25 cellular contexts compared by ENCODE assay signal in genomic region chr9:93620041-93620506, GRCh38. TPM values are rescaled to one million over a fixed set of nuclear protein-coding genes. Genes with fewer than 3 reads are reported as not detected.
A peak's percentile ranks its signal among the peaks of the same experiment; 100 is the strongest.
DNase-seq lines count a peak whose midpoint lies in the region; ATAC-seq, FAIRE-seq and TF ChIP-seq lines count a peak whose summit lies in the region.
"Had no signal": no experiment of that assay in that cellular context is flagged by ENCODE, and none has a peak within 500 bp of the region (broad histone marks: within the 10 kb centered on the region; RNA-seq: fewer than 3 reads in every experiment).

No MANE protein-coding gene starts in this region.

- no peak overlapping the region for H2AK5ac ChIP-seq in H9 (ENCODE audit: insufficient read length, low read length)

- no peak overlapping the region for H2BK20ac ChIP-seq in H9 (ENCODE audit: low read depth, low read length, poor library complexity, severe bottlenecking)

- POLR2A ChIA-PET in A549 (lab: Yijun Ruan, JAX) = no interaction called here

- H3K27me3 Mint-ChIP-seq in H9 (ENCODE audit: low read depth) = no peaks in the 10 kb centered on the region
- H3K27me3 Mint-ChIP-seq: memory B cell; stimulated activated naive CD8-positive, alpha-beta T cell treated with anti-CD3 and anti-CD28 coated beads, Interleukin-15, amount 100 ng/mL, for 72 hours had no signal

- no peak for DNase-seq in A549 (ENCODE audit: low read depth in 1 of 2, low spot score in 1 of 2)
- peak; percentile 80 for DNase-seq in H9
- DNase-seq in choroid plexus epithelial cell (ENCODE audit: low read depth) = no peak
- no peak for DNase-seq in left lobe of liver (ENCODE audit: low spot score)
- DNase-seq in testis = no peak
- no peak for DNase-seq in foreskin fibroblast
- DNase-seq in transverse colon = no peak
- DNase-seq in stimulated activated naive CD4-positive, alpha-beta T cell treated with Interleukin-2 at 50 U/mL for 16 hours (lab: John Stamatoyannopoulos, UW) = no peak
- DNase-seq: activated CD4-positive, alpha-beta T cell treated with anti-CD3 and anti-CD28 coated beads for 4 hours; activated naive CD4-positive, alpha-beta T cell treated with anti-CD3 and anti-CD28 coated beads, Interleukin-2, amount 50 U/mL, for 16 hours; central memory CD4-positive, alpha-beta T cell; DMS 273 treated with DMSO at 0.1 percent for 48 hours; erythroblast; foreskin melanocyte; kidney; NCI-H187 treated with DMSO at 0.1 percent for 48 hours; NCI-H526 treated with DMSO at 0.1 percent for 48 hours; stimulated activated CD4-positive, alpha-beta T cell treated with anti-CD3 and anti-CD28 coated beads, Interleukin-12 subunit alpha, Interleukin-12 subunit beta, amount 100 ng/mL, for 4 hours; stimulated activated naive CD8-positive, alpha-beta T cell treated with anti-CD3 and anti-CD28 coated beads, Interleukin-15, amount 100 ng/mL, for 72 hours had no signal

- H3K27ac Mint-ChIP-seq in H9 = peak overlapping the region in 2 of 3 experiments; percentile 81; a peak in 3 of 7 replicates
- H3K27ac Mint-ChIP-seq: memory B cell; stimulated activated naive CD8-positive, alpha-beta T cell treated with anti-CD3 and anti-CD28 coated beads, Interleukin-15, amount 100 ng/mL, for 72 hours had no signal

- in situ Hi-C loops in transverse colon (cut with MboI; ENCODE audit: low pct_ligation_motif_present in 1 of 4, low pct_unique_long_range_greater_than_20kb in 1 of 4, low sequenced_read_pairs in 3 of 4) = no loop called here

- FAIRE-seq in A549 (lab: Jason Lieb, UNC) = no peak
- FAIRE-seq: G401.6, GM18507, kidney had no signal

- CTCF ChIA-PET in A549 (lab: Yijun Ruan, JAX) = interaction anchor here (1.1 to 1.4 kb wide), 2 partner anchors 54 to 61 kb away, joined by 4 read pairs; no protein-coding TSS in a partner anchor

- TF ChIP-seq RAD21 in A549 (conservative IDR thresholded peaks at IDR 0.05 in 1 of 2, IDR thresholded peaks at IDR 0.05 in 1 of 2) = no peak

- H3K36me3 Mint-ChIP-seq in H9 (ENCODE audit: insufficient read depth in 1 of 3, low read depth in 3 of 3) = no peaks in the 10 kb centered on the region
- H3K36me3 Mint-ChIP-seq: memory B cell had no signal

- H3K4ac ChIP-seq in H9 (ENCODE audit: low read depth, low read length) = no peak overlapping the region

- H3K14ac ChIP-seq in H9 (ENCODE audit: insufficient read depth, low read length) = peak overlapping the region; percentile 47; the same call in 1 of the 2 replicates

- H3K9me3 Mint-ChIP-seq in H9 = no peaks in the 10 kb centered on the region
- H3K9me3 Mint-ChIP-seq: memory B cell; stimulated activated naive CD8-positive, alpha-beta T cell treated with anti-CD3 and anti-CD28 coated beads, Interleukin-15, amount 100 ng/mL, for 72 hours had no signal

- no peak overlapping the region for H3K18ac ChIP-seq in H9 (ENCODE audit: insufficient read length, low read depth, low read length)

- TF ChIP-seq EP300 in A549 (IDR thresholded peaks at IDR 0.05) = no peak
- no peak for TF ChIP-seq EP300 in transverse colon (IDR thresholded peaks at IDR 0.05; ENCODE audit: low read depth)

- 64% methylated on average over 2 of the region's 8 CpGs for WGBS in A549 (ENCODE audit: missing lambda C conversion rate)
- no CpG with 5 or more reads among the region's 8 CpGs for WGBS in H9 (ENCODE audit: extremely low coverage, insufficient read length, low lambda C conversion rate)
- WGBS in testis, 2 donors = 83 to 86% methylated on average over 7 to 8 of the region's 8 CpGs
- 91% methylated on average over 8 of the region's 8 CpGs; no CpG with 5 or more reads in 1 of the 2 donors for WGBS in transverse colon (ENCODE audit: low coverage in 1 of 2), 2 donors

- no peak overlapping the region for H2AFZ ChIP-seq in H9 (ENCODE audit: low read length)
- H2AFZ ChIP-seq: hepatocyte had no signal

- H3K9me3 ChIP-seq in A549 (no peaks in the 10 kb centered on the region), H9 (ENCODE audit: control insufficient read depth, low read depth, low read length) (no peaks in the 10 kb centered on the region), testis (no peaks in the 10 kb centered on the region), transverse colon (no peaks in the 10 kb centered on the region)
- H3K9me3 ChIP-seq: upper lobe of left lung had no signal

- H2BK12ac ChIP-seq in H9 (ENCODE audit: insufficient read length, low read depth, low read length) = no peak overlapping the region

- no peaks in the 10 kb centered on the region for H3K79me1 ChIP-seq in H9 (ENCODE audit: insufficient read depth, low read depth, low read length, poor library complexity, severe bottlenecking)

- H2BK5ac ChIP-seq in H9 (ENCODE audit: insufficient read length, low read length) = no peak overlapping the region

- no peaks in the 10 kb centered on the region for H3K23me2 ChIP-seq in H9 (ENCODE audit: insufficient read length, low read depth, low read length, poor library complexity, severe bottlenecking)

- no peak overlapping the region for H2BK15ac ChIP-seq in H9 (ENCODE audit: low read depth, low read length)

- no peak overlapping the region for H3T11ph ChIP-seq in H9 (ENCODE audit: low read length)

- H3K36me3 ChIP-seq in testis (ENCODE audit: low read depth, missing control alignments) (no peaks in the 10 kb centered on the region), transverse colon (no peaks in the 10 kb centered on the region)
- H3K36me3 ChIP-seq: upper lobe of left lung had no signal

- no peak overlapping the region for H4K5ac ChIP-seq in H9 (ENCODE audit: insufficient read length, low read depth, low read length)

- H3K9ac ChIP-seq in H9 (ENCODE audit: extremely low read depth, insufficient read length, low read length) = no peak overlapping the region

- no peak overlapping the region for H3K4me3 Mint-ChIP-seq in H9
- H3K4me3 Mint-ChIP-seq: CD14-positive monocyte; memory B cell; stimulated activated naive CD8-positive, alpha-beta T cell treated with anti-CD3 and anti-CD28 coated beads, Interleukin-15, amount 100 ng/mL, for 72 hours had no signal

- no peak overlapping the region for H3K4me2 ChIP-seq in A549
- no peak overlapping the region for H3K4me2 ChIP-seq in H9 (ENCODE audit: insufficient read depth, insufficient read length, low read length)
- H3K4me2 ChIP-seq: hepatocyte had no signal

- no peak overlapping the region for H3K4me3 ChIP-seq in A549
- no peak overlapping the region for H3K4me3 ChIP-seq in choroid plexus epithelial cell (ENCODE audit: low read depth, low read length)
- H3K4me3 ChIP-seq in testis = no peak overlapping the region
- no peak overlapping the region for H3K4me3 ChIP-seq in foreskin fibroblast (ENCODE audit: low read depth in 1 of 2, low read length in 2 of 2)
- no peak overlapping the region for H3K4me3 ChIP-seq in transverse colon
- H3K4me3 ChIP-seq: hepatocyte, upper lobe of left lung had no signal

- no peak overlapping the region for H3K56ac ChIP-seq in H9 (ENCODE audit: insufficient read length, low read depth, low read length)

- peaks cover 19 to 30% of the 10 kb centered on the region in 2 experiments for H3K4me1 Mint-ChIP-seq in H9

- H2BK120ac ChIP-seq in H9 (ENCODE audit: low read depth, low read length, poor library complexity, severe bottlenecking) = no peak overlapping the region

- ATAC-seq in A549 (peak; percentile 41 to 76; a peak in 3 of 6 replicates), left lobe of liver (peak; percentile 3)
- ATAC-seq: stimulated activated naive CD8-positive, alpha-beta T cell treated with anti-CD3 and anti-CD28 coated beads, Interleukin-15, amount 100 ng/mL, for 72 hours had no signal

- peaks cover 4% of the 10 kb centered on the region for H4K20me1 ChIP-seq in H9 (ENCODE audit: control insufficient read depth, insufficient read depth, insufficient read length)

- peaks cover 5% of the 10 kb centered on the region; the same call in 1 of the 2 replicates for H3K79me2 ChIP-seq in H9 (ENCODE audit: insufficient read depth, low read length)

- TF ChIP-seq POLR2A in A549 (IDR thresholded peaks at IDR 0.05; ENCODE audit: low read length) = no peak
- TF ChIP-seq POLR2A in testis (IDR thresholded peaks at IDR 0.05) = no peak
- no peak for TF ChIP-seq POLR2A in transverse colon (IDR thresholded peaks at IDR 0.05)

- H3K27ac ChIP-seq in A549 = no peak overlapping the region
- H3K27ac ChIP-seq in H9 (ENCODE audit: insufficient read length, low read depth, low read length) = no peak overlapping the region
- no peak overlapping the region for H3K27ac ChIP-seq in testis
- H3K27ac ChIP-seq in transverse colon = no peak overlapping the region
- H3K27ac ChIP-seq: hepatocyte, upper lobe of left lung had no signal

- TF ChIP-seq CTCF in A549 (IDR thresholded peaks at IDR 0.05) = no peak
- TF ChIP-seq CTCF in H9 (conservative IDR thresholded peaks at IDR 0.05) = peak; percentile 52
- TF ChIP-seq CTCF in choroid plexus epithelial cell (conservative IDR thresholded peaks at IDR 0.05; ENCODE audit: low read depth, low read length) = peak; percentile 18
- TF ChIP-seq CTCF in testis (IDR thresholded peaks at IDR 0.05) = no peak
- TF ChIP-seq CTCF in foreskin fibroblast (IDR thresholded peaks at IDR 0.05; ENCODE audit: low read depth, low read length) = no peak
- no peak for TF ChIP-seq CTCF in transverse colon (IDR thresholded peaks at IDR 0.05)

- H3K4me1 ChIP-seq in A549 (no peaks in the 10 kb centered on the region), H9 (ENCODE audit: insufficient read depth, low read length) (no peaks in the 10 kb centered on the region; the same call in 1 of the 2 replicates), testis (no peaks in the 10 kb centered on the region), transverse colon (peaks cover 0 to 9% (median 5%) of the 10 kb centered on the region in 4 donors)

- H3K27me3 ChIP-seq in H9 (ENCODE audit: insufficient read depth, low read length) = 0 out of 2 replicates have a peak, but pooled peaks cover 2% of the 10 kb centered on the region
- no peaks in the 10 kb centered on the region for H3K27me3 ChIP-seq in testis
- no peaks in the 10 kb centered on the region for H3K27me3 ChIP-seq in transverse colon
- H3K27me3 ChIP-seq: hepatocyte, upper lobe of left lung had no signal

- H4K8ac ChIP-seq in H9 (replicated peaks; ENCODE audit: insufficient read length, low read depth, low read length) = no peak overlapping the region

- intact Hi-C loops in testis (cut with DNase I; ENCODE audit: low total_unique reads) (no loop called here), transverse colon (cut with DNase I; ENCODE audit: low total_unique reads) (no loop called here)

- H4K91ac ChIP-seq in H9 (ENCODE audit: insufficient read length, low read depth, low read length) = no peak overlapping the region

- no peak overlapping the region for H3K23ac ChIP-seq in H9 (ENCODE audit: insufficient read length, low read depth, low read length)

TF ChIP-seq in A549, 52 proteins besides CTCF, POLR2A, EP300 and RAD21 (continues in another document):
- TF ChIP-seq SMC3 (IDR thresholded peaks at IDR 0.05) = no peak

RNA-seq across cellular contexts. Expression of gene PHF2, which starts 43.7 kb away (rescaled TPM):
- polyA plus RNA-seq in A549 (2011; rRNA removed) (8.1 and 9.6 TPM in 2 replicates), A549 (2017; fragmentation: RNase III; extraction: RNeasy Plus Mini Kit Qiagen cat#74134 plus additional on column Dnase treatment) (11.2 to 12.2 TPM (median 11.7 TPM) in 3 replicates), testis (ENCODE audit: insufficient read depth, low read depth, low replicate concordance) (22.1 TPM)
- 9.0 and 11.0 TPM in 2 replicates for polyA plus RNA-seq in A549 (2012; cell fraction: cytosol; rRNA removed)
- polyA plus RNA-seq in A549 (2012; cell fraction: nucleus; rRNA removed) = 15.6 and 16.4 TPM in 2 replicates
- 5.6 and 6.2 TPM in 2 replicates for polyA minus RNA-seq in A549 (2011; rRNA and poly(A)+ RNA removed)
- total RNA-seq in H9 (2021) (17.4 and 18.8 TPM in 2 replicates), left lobe of liver (7.3 TPM), testis (10 to 100 TPM; 19.6 to 20.6 TPM), transverse colon (10 to 100 TPM; 21.1 to 38.2 (median 21.3) TPM)

Comparison
In these comparisons a context has a peak if more than half of its experiments do, and no peak if none do; other contexts are left out.
1. CTCF ChIP-seq: peak in H9 (single experiment) and choroid plexus epithelial cell (single experiment); none in A549 (single experiment), testis (0 of 3), foreskin fibroblast (single experiment) and transverse colon (0 of 5).